ENCODE assay signal across 1 cellular context in genomic region chr19:488505-489417, GRCh38.
A peak's percentile ranks its signal among the peaks of the same experiment; 100 is the strongest.
TF ChIP-seq lines count a peak whose summit lies in the region.

No MANE protein-coding gene starts in this region.

TF ChIP-seq in K562, 482 proteins besides CTCF, POLR2A, EP300 and RAD21 (continues in another document):
- TF ChIP-seq ZBTB26 (CRISPR knock-in tag; IDR thresholded peaks at IDR 0.05), result no peak
- TF ChIP-seq ESRRA (IDR thresholded peaks at IDR 0.05; ENCODE audit: borderline replicate concordance, low read depth), result peak; percentile 86; the same call in 1 of the 2 replicates
- 0 out of 2 replicates have a peak, but pooled peaks have one; percentile 67 for TF ChIP-seq ZNF212 (CRISPR knock-in tag; IDR thresholded peaks at IDR 0.05)
- TF ChIP-seq LEF1 (IDR thresholded peaks at IDR 0.05), result no peak
- peak; percentile 90 to 92 for TF ChIP-seq NRF1 (conservative IDR thresholded peaks at IDR 0.05 in 1 of 2, IDR thresholded peaks at IDR 0.05 in 1 of 2)
- TF ChIP-seq, protein P1, sequence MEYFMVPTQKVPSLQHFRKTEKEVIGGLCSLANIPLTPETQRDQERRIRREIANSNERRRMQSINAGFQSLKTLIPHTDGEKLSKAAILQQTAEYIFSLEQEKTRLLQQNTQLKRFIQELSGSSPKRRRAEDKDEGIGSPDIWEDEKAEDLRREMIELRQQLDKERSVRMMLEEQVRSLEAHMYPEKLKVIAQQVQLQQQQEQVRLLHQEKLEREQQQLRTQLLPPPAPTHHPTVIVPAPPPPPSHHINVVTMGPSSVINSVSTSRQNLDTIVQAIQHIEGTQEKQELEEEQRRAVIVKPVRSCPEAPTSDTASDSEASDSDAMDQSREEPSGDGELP (CRISPR knock-in tag; IDR thresholded peaks at IDR 0.05; ENCODE audit: borderline replicate concordance), result peak; percentile 92
- peak; percentile 92 for TF ChIP-seq ZNF143 (CRISPR knock-in tag; IDR thresholded peaks at IDR 0.05)
- TF ChIP-seq, protein P2, sequence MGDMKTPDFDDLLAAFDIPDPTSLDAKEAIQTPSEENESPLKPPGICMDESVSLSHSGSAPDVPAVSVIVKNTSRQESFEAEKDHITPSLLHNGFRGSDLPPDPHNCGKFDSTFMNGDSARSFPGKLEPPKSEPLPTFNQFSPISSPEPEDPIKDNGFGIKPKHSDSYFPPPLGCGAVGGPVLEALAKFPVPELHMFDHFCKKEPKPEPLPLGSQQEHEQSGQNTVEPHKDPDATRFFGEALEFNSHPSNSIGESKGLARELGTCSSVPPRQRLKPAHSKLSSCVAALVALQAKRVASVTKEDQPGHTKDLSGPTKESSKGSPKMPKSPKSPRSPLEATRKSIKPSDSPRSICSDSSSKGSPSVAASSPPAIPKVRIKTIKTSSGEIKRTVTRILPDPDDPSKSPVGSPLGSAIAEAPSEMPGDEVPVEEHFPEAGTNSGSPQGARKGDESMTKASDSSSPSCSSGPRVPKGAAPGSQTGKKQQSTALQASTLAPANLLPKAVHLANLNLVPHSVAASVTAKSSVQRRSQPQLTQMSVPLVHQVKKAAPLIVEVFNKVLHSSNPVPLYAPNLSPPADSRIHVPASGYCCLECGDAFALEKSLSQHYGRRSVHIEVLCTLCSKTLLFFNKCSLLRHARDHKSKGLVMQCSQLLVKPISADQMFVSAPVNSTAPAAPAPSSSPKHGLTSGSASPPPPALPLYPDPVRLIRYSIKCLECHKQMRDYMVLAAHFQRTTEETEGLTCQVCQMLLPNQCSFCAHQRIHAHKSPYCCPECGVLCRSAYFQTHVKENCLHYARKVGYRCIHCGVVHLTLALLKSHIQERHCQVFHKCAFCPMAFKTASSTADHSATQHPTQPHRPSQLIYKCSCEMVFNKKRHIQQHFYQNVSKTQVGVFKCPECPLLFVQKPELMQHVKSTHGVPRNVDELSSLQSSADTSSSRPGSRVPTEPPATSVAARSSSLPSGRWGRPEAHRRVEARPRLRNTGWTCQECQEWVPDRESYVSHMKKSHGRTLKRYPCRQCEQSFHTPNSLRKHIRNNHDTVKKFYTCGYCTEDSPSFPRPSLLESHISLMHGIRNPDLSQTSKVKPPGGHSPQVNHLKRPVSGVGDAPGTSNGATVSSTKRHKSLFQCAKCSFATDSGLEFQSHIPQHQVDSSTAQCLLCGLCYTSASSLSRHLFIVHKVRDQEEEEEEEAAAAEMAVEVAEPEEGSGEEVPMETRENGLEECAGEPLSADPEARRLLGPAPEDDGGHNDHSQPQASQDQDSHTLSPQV (IDR thresholded peaks at IDR 0.05), result peak; percentile 88
- TF ChIP-seq ZNF639 (CRISPR knock-in tag; conservative IDR thresholded peaks at IDR 0.05 in 1 of 2, IDR thresholded peaks at IDR 0.05 in 1 of 2), result peak in 1 of 2 experiments; percentile 98; a peak in 3 of 4 replicates
- TF ChIP-seq ZBED1 (IDR thresholded peaks at IDR 0.05), result peak; percentile 62; the same call in 1 of the 2 replicates
- TF ChIP-seq JUN (IDR thresholded peaks at IDR 0.05; ENCODE audit: borderline replicate concordance, low read depth, low read length), result peak; percentile 66
- TF ChIP-seq JUN (CRISPR knock-in tag; IDR thresholded peaks at IDR 0.05; ENCODE audit: borderline replicate concordance), result no peak
- TF ChIP-seq ZNF551 (CRISPR knock-in tag; IDR thresholded peaks at IDR 0.05), result no peak
- TF ChIP-seq NR1H2 (CRISPR knock-in tag; IDR thresholded peaks at IDR 0.05), result no peak
- peak; percentile 32; the same call in 1 of the 2 replicates for TF ChIP-seq SUPT5H (IDR thresholded peaks at IDR 0.05)
- TF ChIP-seq, protein P3, sequence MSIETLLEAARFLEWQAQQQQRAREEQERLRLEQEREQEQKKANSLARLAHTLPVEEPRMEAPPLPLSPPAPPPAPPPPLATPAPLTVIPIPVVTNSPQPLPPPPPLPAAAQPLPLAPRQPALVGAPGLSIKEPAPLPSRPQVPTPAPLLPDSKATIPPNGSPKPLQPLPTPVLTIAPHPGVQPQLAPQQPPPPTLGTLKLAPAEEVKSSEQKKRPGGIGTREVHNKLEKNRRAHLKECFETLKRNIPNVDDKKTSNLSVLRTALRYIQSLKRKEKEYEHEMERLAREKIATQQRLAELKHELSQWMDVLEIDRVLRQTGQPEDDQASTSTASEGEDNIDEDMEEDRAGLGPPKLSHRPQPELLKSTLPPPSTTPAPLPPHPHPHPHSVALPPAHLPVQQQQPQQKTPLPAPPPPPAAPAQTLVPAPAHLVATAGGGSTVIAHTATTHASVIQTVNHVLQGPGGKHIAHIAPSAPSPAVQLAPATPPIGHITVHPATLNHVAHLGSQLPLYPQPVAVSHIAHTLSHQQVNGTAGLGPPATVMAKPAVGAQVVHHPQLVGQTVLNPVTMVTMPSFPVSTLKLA (conservative IDR thresholded peaks at IDR 0.05), result peak in 1 of 2 experiments; percentile 72; a peak in 2 of 4 replicates
- TF ChIP-seq ELF2 (CRISPR knock-in tag; IDR thresholded peaks at IDR 0.05), result no peak
- TF ChIP-seq ZNF165 (CRISPR knock-in tag; IDR thresholded peaks at IDR 0.05; ENCODE audit: borderline replicate concordance), result no peak
- no peak; the same call in 1 of the 2 replicates for TF ChIP-seq FOXP4 (CRISPR knock-in tag; IDR thresholded peaks at IDR 0.05; ENCODE audit: borderline replicate concordance)
- peak; percentile 60 for TF ChIP-seq CEBPG (CRISPR knock-in tag; IDR thresholded peaks at IDR 0.05)
- TF ChIP-seq CEBPG (tag; conservative IDR thresholded peaks at IDR 0.05 in 1 of 2, IDR thresholded peaks at IDR 0.05 in 1 of 2), result no peak
- peak; percentile 62 for TF ChIP-seq RBBP5 (IDR thresholded peaks at IDR 0.05; ENCODE audit: borderline replicate concordance, insufficient read depth, low read length, poor library complexity, severe bottlenecking)
- TF ChIP-seq CBFA2T2 (conservative IDR thresholded peaks at IDR 0.05), result no peak
- TF ChIP-seq, protein P4, sequence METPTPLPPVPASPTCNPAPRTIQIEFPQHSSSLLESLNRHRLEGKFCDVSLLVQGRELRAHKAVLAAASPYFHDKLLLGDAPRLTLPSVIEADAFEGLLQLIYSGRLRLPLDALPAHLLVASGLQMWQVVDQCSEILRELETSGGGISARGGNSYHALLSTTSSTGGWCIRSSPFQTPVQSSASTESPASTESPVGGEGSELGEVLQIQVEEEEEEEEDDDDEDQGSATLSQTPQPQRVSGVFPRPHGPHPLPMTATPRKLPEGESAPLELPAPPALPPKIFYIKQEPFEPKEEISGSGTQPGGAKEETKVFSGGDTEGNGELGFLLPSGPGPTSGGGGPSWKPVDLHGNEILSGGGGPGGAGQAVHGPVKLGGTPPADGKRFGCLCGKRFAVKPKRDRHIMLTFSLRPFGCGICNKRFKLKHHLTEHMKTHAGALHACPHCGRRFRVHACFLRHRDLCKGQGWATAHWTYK (CRISPR knock-in tag; IDR thresholded peaks at IDR 0.05), result peak; percentile 88; the same call in 1 of the 2 replicates
- TF ChIP-seq KAT2B (IDR thresholded peaks at IDR 0.05; ENCODE audit: low read depth, low read length), result peak; percentile 40
- TF ChIP-seq MITF (IDR thresholded peaks at IDR 0.05), result 0 out of 2 replicates have a peak, but pooled peaks have one; percentile 43
- TF ChIP-seq MEIS2 (IDR thresholded peaks at IDR 0.05; ENCODE audit: partially characterized antibody), result peak; percentile 40
- TF ChIP-seq EWSR1 (IDR thresholded peaks at IDR 0.05; ENCODE audit: borderline replicate concordance, low read depth, partially characterized antibody), result no peak
- TF ChIP-seq JUND (IDR thresholded peaks at IDR 0.05; ENCODE audit: borderline replicate concordance, low read depth, low read length), result peak; percentile 43; the same call in 1 of the 2 replicates
- no peak for TF ChIP-seq JUND (tag; IDR thresholded peaks at IDR 0.05; ENCODE audit: borderline replicate concordance, low read depth, low read length)
- TF ChIP-seq TAF1 (IDR thresholded peaks at IDR 0.05; ENCODE audit: control insufficient read depth, extremely low read depth, insufficient read depth, low read length, severe bottlenecking), result peak; percentile 87
- TF ChIP-seq HNRNPK (IDR thresholded peaks at IDR 0.05; ENCODE audit: low read depth, low read length, poor library complexity, severe bottlenecking), result peak; percentile 64
- no peak for TF ChIP-seq DNMT1 (IDR thresholded peaks at IDR 0.05)
- peak; percentile 78; the same call in 1 of the 2 replicates for TF ChIP-seq E2F3 (CRISPR knock-in tag; IDR thresholded peaks at IDR 0.05)
- peak in 2 of 3 experiments; percentile 82 to 84 for TF ChIP-seq YY1 (IDR thresholded peaks at IDR 0.05; ENCODE audit: borderline replicate concordance in 1 of 3, control insufficient read depth in 1 of 3, extremely low read depth in 1 of 3, insufficient read depth in 3 of 3, insufficient read length in 1 of 3, insufficient replicate concordance in 2 of 3, low read depth in 1 of 3, low read length in 2 of 3)
- TF ChIP-seq ZNF408 (CRISPR knock-in tag; IDR thresholded peaks at IDR 0.05; ENCODE audit: low read depth), result no peak
- peak; percentile 73 for TF ChIP-seq MAX (CRISPR knock-in tag; IDR thresholded peaks at IDR 0.05)
- TF ChIP-seq, protein P5, sequence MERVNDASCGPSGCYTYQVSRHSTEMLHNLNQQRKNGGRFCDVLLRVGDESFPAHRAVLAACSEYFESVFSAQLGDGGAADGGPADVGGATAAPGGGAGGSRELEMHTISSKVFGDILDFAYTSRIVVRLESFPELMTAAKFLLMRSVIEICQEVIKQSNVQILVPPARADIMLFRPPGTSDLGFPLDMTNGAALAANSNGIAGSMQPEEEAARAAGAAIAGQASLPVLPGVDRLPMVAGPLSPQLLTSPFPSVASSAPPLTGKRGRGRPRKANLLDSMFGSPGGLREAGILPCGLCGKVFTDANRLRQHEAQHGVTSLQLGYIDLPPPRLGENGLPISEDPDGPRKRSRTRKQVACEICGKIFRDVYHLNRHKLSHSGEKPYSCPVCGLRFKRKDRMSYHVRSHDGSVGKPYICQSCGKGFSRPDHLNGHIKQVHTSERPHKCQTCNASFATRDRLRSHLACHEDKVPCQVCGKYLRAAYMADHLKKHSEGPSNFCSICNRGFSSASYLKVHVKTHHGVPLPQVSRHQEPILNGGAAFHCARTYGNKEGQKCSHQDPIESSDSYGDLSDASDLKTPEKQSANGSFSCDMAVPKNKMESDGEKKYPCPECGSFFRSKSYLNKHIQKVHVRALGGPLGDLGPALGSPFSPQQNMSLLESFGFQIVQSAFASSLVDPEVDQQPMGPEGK (CRISPR knock-in tag; IDR thresholded peaks at IDR 0.05; ENCODE audit: borderline replicate concordance), result no peak
- TF ChIP-seq CBX8 (IDR thresholded peaks at IDR 0.05; ENCODE audit: borderline replicate concordance, extremely low read depth, low read depth, low read length, poor library complexity, severe bottlenecking), result no peak
- TF ChIP-seq NFIC (IDR thresholded peaks at IDR 0.05), result 0 out of 2 replicates have a peak, but pooled peaks have one; percentile 26
- peak; percentile 70; the same call in 1 of the 2 replicates for TF ChIP-seq ZBTB17 (CRISPR knock-in tag; IDR thresholded peaks at IDR 0.05)
